ENCODE assay signal across 13 cellular contexts in the genomic region with DNA sequence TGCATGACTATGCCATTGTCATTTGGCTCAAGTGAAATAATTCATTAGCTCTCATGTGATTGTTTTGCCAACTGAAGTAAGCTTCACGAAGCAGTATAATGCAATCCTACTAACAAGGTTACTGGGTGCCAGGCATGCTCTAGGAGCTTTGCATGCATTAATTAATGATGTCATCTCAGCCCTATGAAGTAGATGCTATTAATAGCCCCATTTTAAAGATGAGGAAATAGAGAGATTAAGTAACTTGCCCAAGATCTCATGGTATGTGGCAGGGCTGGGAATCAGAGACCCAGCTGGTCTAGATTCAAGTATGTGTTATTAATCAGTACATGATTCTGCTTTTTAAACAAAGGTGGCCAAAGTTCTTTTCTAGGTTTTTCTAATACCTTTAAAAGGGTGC. TPM values are rescaled to one million over a fixed set of nuclear protein-coding genes. Genes with fewer than 3 reads are reported as not detected.
DNase-seq lines count a peak whose midpoint lies in the region; ATAC-seq and TF ChIP-seq lines count a peak whose summit lies in the region.
"Had no signal": no experiment of that assay in that cellular context is flagged by ENCODE, and none has a peak within 500 bp of the region (broad histone marks: within the 10 kb centered on the region; RNA-seq: fewer than 3 reads in every experiment).

No MANE protein-coding gene starts in this region.

- H3K4ac ChIP-seq in trophoblast cell (ENCODE audit: low read depth, low read length) = no peak overlapping the region

- no CpG with 5 or more reads among the region's 1 CpG for WGBS in trophoblast cell (ENCODE audit: extremely low coverage, insufficient coverage, insufficient read length)
- WGBS in heart left ventricle, 4 donors = 65 to 75% (median 72%) methylated on average over 1 of the region's 1 CpG

- H3K27me3 ChIP-seq in trophoblast cell (ENCODE audit: insufficient read depth, low read length) = no peaks in the 10 kb centered on the region
- peaks cover 0 to 43% (median 15%) of the 10 kb centered on the region in 9 donors for H3K27me3 ChIP-seq in heart left ventricle

- no peak overlapping the region for H3K23ac ChIP-seq in trophoblast cell (ENCODE audit: low read length)

- peaks cover 3 to 5% of the 10 kb centered on the region in 2 experiments for H3K4me1 ChIP-seq in trophoblast cell (ENCODE audit: control insufficient read depth in 1 of 2, insufficient read depth in 2 of 2, low read length in 2 of 2)
- no peaks in the 10 kb centered on the region for H3K4me1 ChIP-seq in heart left ventricle

- H2AFZ ChIP-seq in trophoblast cell (ENCODE audit: insufficient read depth, low read length, poor library complexity) = no peak overlapping the region

- H3K36me3 ChIP-seq in trophoblast cell (ENCODE audit: control insufficient read depth in 1 of 2, insufficient read depth in 2 of 2, low read length in 2 of 2) = no peaks in the 10 kb centered on the region
- H3K36me3 ChIP-seq in heart left ventricle = no peaks in the 10 kb centered on the region
- H3K36me3 ChIP-seq: tibial artery had no signal

- no peak overlapping the region for H2BK120ac ChIP-seq in trophoblast cell (ENCODE audit: insufficient read depth, low read length, poor library complexity)

- peak; percentile 14 for DNase-seq in Caki2 (ENCODE audit: low read depth)
- peak; percentile 61 for DNase-seq in MV-4-11 (lab: John Stamatoyannopoulos, UW)
- peak; percentile 95 for DNase-seq in fibroblast of gingiva (ENCODE audit: low read depth)
- DNase-seq in trophoblast cell = peak; percentile 33 to 86
- no peak for DNase-seq in heart left ventricle
- no peak for DNase-seq in activated T-cell treated with anti-CD3 and anti-CD28 coated beads, Interleukin-2, amount 50 U/mL, for 4 hours
- DNase-seq: aorta, DMS 273 treated with DMSO at 0.1 percent for 48 hours, NCI-H2081 treated with DMSO at 0.1 percent for 48 hours, tibial artery had no signal

- no peaks in the 10 kb centered on the region for H3K9me3 ChIP-seq in trophoblast cell (ENCODE audit: insufficient read depth, low read depth, low read length)
- no peaks in the 10 kb centered on the region for H3K9me3 ChIP-seq in heart left ventricle
- H3K9me3 ChIP-seq: tibial artery had no signal

- no peak overlapping the region for H3K14ac ChIP-seq in trophoblast cell (ENCODE audit: low read length)

- H3K4me3 ChIP-seq in trophoblast cell (ENCODE audit: low read depth, low read length) (no peak overlapping the region), heart left ventricle (no peak overlapping the region)
- H3K4me3 ChIP-seq: lung, tibial artery had no signal

- no peak overlapping the region for H3K27ac ChIP-seq in trophoblast cell (ENCODE audit: low read depth, low read length)
- no peak overlapping the region for H3K27ac ChIP-seq in heart left ventricle
- H3K27ac ChIP-seq: tibial artery had no signal

- H3K4me1 Mint-ChIP-seq in activated T-cell treated with anti-CD3 and anti-CD28 coated beads, Interleukin-2, amount 50 U/mL, for 4 hours (ENCODE audit: low read depth) = no peaks in the 10 kb centered on the region

- no peak overlapping the region for H4K91ac ChIP-seq in trophoblast cell (ENCODE audit: low read depth, low read length)

- ATAC-seq in HG03521 (IDR thresholded peaks at IDR 0.05; ENCODE audit: unreplicated experiment) = no peak
- ATAC-seq in heart left ventricle = no peak
- ATAC-seq in HG03439 (IDR thresholded peaks at IDR 0.05; ENCODE audit: unreplicated experiment) = no peak
- ATAC-seq in activated T-cell treated with anti-CD3 and anti-CD28 coated beads, Interleukin-2, amount 50 U/mL, for 4 hours = no peak

- intact Hi-C loops in heart left ventricle (cut with DNase I) = no loop called here

- no peak overlapping the region for H3K18ac ChIP-seq in trophoblast cell (ENCODE audit: low read length)

- no peak overlapping the region for H4K8ac ChIP-seq in trophoblast cell (ENCODE audit: low read depth, low read length)

- no peak overlapping the region for H2BK12ac ChIP-seq in trophoblast cell (ENCODE audit: low read length)

- H3K79me2 ChIP-seq in trophoblast cell (ENCODE audit: control insufficient read depth, insufficient read depth, low read length, poor library complexity) = no peaks in the 10 kb centered on the region

- H3K36me3 Mint-ChIP-seq in activated T-cell treated with anti-CD3 and anti-CD28 coated beads, Interleukin-2, amount 50 U/mL, for 4 hours (ENCODE audit: insufficient read depth) = no peaks in the 10 kb centered on the region

- H3K79me1 ChIP-seq in trophoblast cell (ENCODE audit: low read length) = peaks cover 4% of the 10 kb centered on the region

- no peak overlapping the region for H2BK5ac ChIP-seq in trophoblast cell (ENCODE audit: low read depth, low read length, poor library complexity)

- no peak overlapping the region for H4K12ac ChIP-seq in trophoblast cell (ENCODE audit: low read depth, low read length)

- no peak overlapping the region for H3K9ac ChIP-seq in trophoblast cell (ENCODE audit: low read length)

- H2AK5ac ChIP-seq in trophoblast cell (ENCODE audit: low read length) = no peak overlapping the region

- TF ChIP-seq POLR2A in heart left ventricle (IDR thresholded peaks at IDR 0.05) = no peak

- TF ChIP-seq CTCF in heart left ventricle (IDR thresholded peaks at IDR 0.05) = no peak

- H3K9me3 Mint-ChIP-seq in activated T-cell treated with anti-CD3 and anti-CD28 coated beads, Interleukin-2, amount 50 U/mL, for 4 hours = no peaks in the 10 kb centered on the region

- peaks cover 45% of the 10 kb centered on the region for H3K27me3 Mint-ChIP-seq in activated T-cell treated with anti-CD3 and anti-CD28 coated beads, Interleukin-2, amount 50 U/mL, for 4 hours (ENCODE audit: low read depth)

- in situ Hi-C loops in Caki2 (cut with HindIII; ENCODE audit: low pct_unique_long_range_greater_than_20kb, low sequenced_read_pairs) = no loop called here

- no peak overlapping the region for H3K4me3 Mint-ChIP-seq in activated T-cell treated with anti-CD3 and anti-CD28 coated beads, Interleukin-2, amount 50 U/mL, for 4 hours

- no peak overlapping the region for H3K4me2 ChIP-seq in trophoblast cell (ENCODE audit: low read length)

RNA-seq across cellular contexts. Expression of a gene that starts 14.1 kb away (rescaled TPM):
- not detected in 2 replicates for total RNA-seq in Caki2 (2014; rRNA removed; shearing (Covaris generic); ENCODE audit: low replicate concordance)
- polyA plus RNA-seq in trophoblast cell (2013) = not detected in 2 replicates
- not detected for total RNA-seq in heart left ventricle
- polyA plus RNA-seq in heart left ventricle = not detected
- not detected for total RNA-seq in activated T-cell treated with anti-CD3 and anti-CD28 coated beads, Interleukin-2, amount 50 U/mL, for 4 hours
- total RNA-seq: aorta, lung had no signal
- polyA plus RNA-seq: aorta, lung had no signal

RNA-seq across cellular contexts. Expression of a gene that starts 15.2 kb away (rescaled TPM):
- not detected in 2 replicates for total RNA-seq in Caki2 (2014; rRNA removed; shearing (Covaris generic); ENCODE audit: low replicate concordance)
- polyA plus RNA-seq in trophoblast cell (2013) = 142 and 146 TPM in 2 replicates
- total RNA-seq in heart left ventricle = under 1 TPM in 1 of 9 donors, not detected in 8; 0.16 TPM
- not detected for polyA plus RNA-seq in heart left ventricle
- not detected for total RNA-seq in activated T-cell treated with anti-CD3 and anti-CD28 coated beads, Interleukin-2, amount 50 U/mL, for 4 hours

RNA-seq across cellular contexts. Expression of a gene that starts 31.5 kb away (rescaled TPM):
- total RNA-seq in Caki2 (2014; rRNA removed; shearing (Covaris generic); ENCODE audit: low replicate concordance) = not detected in 2 replicates
- not detected in 2 replicates for polyA plus RNA-seq in trophoblast cell (2013)
- not detected for total RNA-seq in heart left ventricle
- not detected for polyA plus RNA-seq in heart left ventricle
- not detected for total RNA-seq in activated T-cell treated with anti-CD3 and anti-CD28 coated beads, Interleukin-2, amount 50 U/mL, for 4 hours
- total RNA-seq: aorta, lung had no signal
- polyA plus RNA-seq: aorta had no signal

RNA-seq across cellular contexts. Expression of a gene that starts 41.3 kb away (rescaled TPM):
- not detected in 2 replicates for total RNA-seq in Caki2 (2014; rRNA removed; shearing (Covaris generic); ENCODE audit: low replicate concordance)
- not detected in 2 replicates for polyA plus RNA-seq in trophoblast cell (2013)
- total RNA-seq in heart left ventricle = not detected
- not detected for polyA plus RNA-seq in heart left ventricle
- not detected for total RNA-seq in activated T-cell treated with anti-CD3 and anti-CD28 coated beads, Interleukin-2, amount 50 U/mL, for 4 hours
- total RNA-seq: aorta, lung had no signal
- polyA plus RNA-seq: aorta, lung had no signal

RNA-seq across cellular contexts. Expression of a gene that starts 47.0 kb away (rescaled TPM):
- not detected in 2 replicates for total RNA-seq in Caki2 (2014; rRNA removed; shearing (Covaris generic); ENCODE audit: low replicate concordance)
- polyA plus RNA-seq in trophoblast cell (2013) = not detected in 2 replicates
- total RNA-seq in heart left ventricle = not detected
- not detected for polyA plus RNA-seq in heart left ventricle
- not detected for total RNA-seq in activated T-cell treated with anti-CD3 and anti-CD28 coated beads, Interleukin-2, amount 50 U/mL, for 4 hours
- total RNA-seq: aorta, lung had no signal
- polyA plus RNA-seq: aorta had no signal

Comparison
In these comparisons a context has a peak if more than half of its experiments do, and no peak if none do; other contexts are left out.
1. DNase-seq: peak in Caki2 (single experiment), MV-4-11 (single experiment), fibroblast of gingiva (single experiment) and trophoblast cell (2 of 2); none in heart left ventricle (0 of 5) and activated T-cell treated with anti-CD3 and anti-CD28 coated beads, Interleukin-2, amount 50 U/mL, for 4 hours (single experiment).